ENCODE assay signal across 34 cellular contexts in the genomic region with DNA sequence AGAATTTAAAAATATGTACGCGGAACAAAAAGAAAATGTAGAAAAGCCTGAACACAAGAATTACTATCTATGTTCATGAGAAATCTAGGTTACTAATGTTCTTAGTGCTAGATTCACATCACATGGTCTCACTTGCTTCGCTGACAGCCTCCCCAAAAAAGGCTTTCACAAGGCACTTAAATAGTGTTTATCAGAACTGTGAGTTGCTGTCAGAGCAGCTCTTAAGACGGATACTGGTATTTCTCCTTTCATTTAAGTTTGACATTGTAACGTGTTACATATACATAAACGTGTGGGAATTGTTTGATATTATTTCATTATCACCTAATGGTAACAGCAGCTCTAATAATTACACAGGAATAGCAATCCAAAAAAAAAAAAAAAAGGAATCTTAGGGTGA.
"Had no signal": no experiment of that assay in that cellular context is flagged by ENCODE, and none has a peak within 500 bp of the region (broad histone marks: within the 10 kb centered on the region; RNA-seq: fewer than 3 reads in every experiment).

No MANE protein-coding gene starts in this region.

- H3K9ac ChIP-seq: KMS-11 had no signal

- H3K9me3 ChIP-seq: MG63 had no signal

- H3K4me3 ChIP-seq: MG63 had no signal

- H3K36me3 ChIP-seq: MG63 had no signal

- H3K27me3 ChIP-seq: MG63 had no signal

- DNase-seq: Karpas-422, Kasumi-1, MG63, MM.1S, MV-4-11, NCI-H1048, NCI-H1092, NCI-H1092 treated with DMSO at 0.1 percent for 48 hours, NCI-H1105, NCI-H1105 treated with DMSO at 0.1 percent for 48 hours, NCI-H1417, NCI-H1417 treated with DMSO at 0.1 percent for 48 hours, NCI-H1436, NCI-H1436 treated with DMSO at 0.1 percent for 48 hours, NCI-H146, NCI-H1694, NCI-H1694 treated with DMSO at 0.1 percent for 48 hours, NCI-H187, NCI-H187 treated with DMSO at 0.1 percent for 48 hours, NCI-H1930, NCI-H2029, NCI-H2029 treated with DMSO at 0.1 percent for 48 hours, NCI-H2081, NCI-H2081 treated with DMSO at 0.1 percent for 48 hours, NCI-H2107, NCI-H2171, NCI-H2171 treated with DMSO at 0.1 percent for 48 hours, NCI-H2227 treated with DMSO at 0.1 percent for 48 hours, NCI-H226, NCI-H345, NCI-H446, NCI-H446 treated with DMSO at 0.1 percent for 48 hours, NCI-H510A had no signal

- H3K4me2 ChIP-seq: KMS-11 had no signal

- H3K27ac ChIP-seq: KMS-11 had no signal
